In the genomic region with DNA sequence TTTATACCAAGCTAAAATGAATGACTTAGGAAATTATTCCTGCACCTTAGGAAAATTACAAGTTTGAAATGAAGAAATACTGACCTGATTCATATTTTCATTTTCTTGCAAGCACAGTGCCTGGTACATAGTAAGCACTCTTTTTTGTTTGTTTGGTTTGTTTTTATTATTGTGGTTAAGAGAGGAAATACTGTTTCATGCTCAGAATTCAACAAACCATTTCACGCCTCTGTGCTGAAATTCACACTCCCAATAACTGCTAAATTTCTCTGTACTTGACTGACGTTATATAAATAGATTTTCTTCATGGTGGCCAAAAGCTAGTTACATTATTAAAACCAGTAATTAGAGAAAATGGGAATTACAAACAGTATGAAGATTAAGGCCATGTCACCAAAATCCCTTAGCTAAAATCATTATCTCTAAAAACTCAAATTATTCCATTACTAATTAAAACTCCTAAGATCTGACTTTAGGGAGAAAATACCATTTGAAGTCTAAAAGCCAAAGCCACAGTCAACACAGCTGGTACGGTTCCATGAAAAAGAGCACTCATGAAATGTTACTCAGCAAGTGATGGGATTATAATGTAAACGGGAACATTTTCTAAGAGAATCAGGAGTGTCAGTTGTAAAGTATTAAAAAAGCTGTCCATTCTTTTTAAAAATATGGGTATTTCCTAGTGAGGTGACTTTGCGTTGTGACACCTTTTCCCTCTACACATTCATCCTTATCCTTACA, we compare ENCODE assay signal across 13 cellular contexts.
A peak's percentile ranks its signal among the peaks of the same experiment; 100 is the strongest.
DNase-seq lines count a peak whose midpoint lies in the region; ATAC-seq and TF ChIP-seq lines count a peak whose summit lies in the region.
"Had no signal": no experiment of that assay in that cellular context is flagged by ENCODE, and none has a peak within 500 bp of the region (broad histone marks: within the 10 kb centered on the region; RNA-seq: fewer than 3 reads in every experiment).

No MANE protein-coding gene starts in this region.

- H3K4me3 Mint-ChIP-seq in CD4-positive, CD25-positive, alpha-beta regulatory T cell: no peak overlapping the region
- H3K4me3 Mint-ChIP-seq: nephron progenitor cell had no signal

- CTCF ChIA-PET in A673 (lab: Charles Lee): no interaction called here

- H3K4me3 ChIP-seq in CD4-positive, CD25-positive, alpha-beta regulatory T cell (ENCODE audit: low read depth, low read length): peak overlapping the region; percentile 2
- no peak overlapping the region for H3K4me3 ChIP-seq in A673 (ENCODE audit: low read depth, low read length, poor library complexity, severe bottlenecking)

- BruUV-seq in A673 (replicated peaks; lab: Mats Ljungman, UMichigan): no TSS peak

- DNase-seq in CD4-positive, CD25-positive, alpha-beta regulatory T cell: no peak
- DNase-seq in M059J (ENCODE audit: low read depth) (peak; percentile 52), A673 (ENCODE audit: low spot score) (no peak), NCI-H526 (lab: John Stamatoyannopoulos, UW) (no peak), AG08395 (ENCODE audit: low spot score) (no peak), SW480 (ENCODE audit: low spot score) (no peak)
- DNase-seq: DMS79 treated with DMSO at 0.1 percent for 48 hours, kidney, nephron progenitor cell, RPMI8226 had no signal

- H3K9me3 Mint-ChIP-seq in CD4-positive, CD25-positive, alpha-beta regulatory T cell: peaks cover 0 to 3% (median 0%) of the 10 kb centered on the region in 7 donors

- POLR2A ChIA-PET in A673 (lab: Charles Lee; ENCODE audit: low non-redundant PET): no interaction called here

- H3K27ac Mint-ChIP-seq in CD4-positive, CD25-positive, alpha-beta regulatory T cell: no peak overlapping the region
- H3K27ac Mint-ChIP-seq: nephron progenitor cell had no signal

- no peaks in the 10 kb centered on the region for H3K9me3 ChIP-seq in CD4-positive, CD25-positive, alpha-beta regulatory T cell (ENCODE audit: control insufficient read depth in 2 of 2, low read length in 2 of 2)
- no peaks in the 10 kb centered on the region for H3K9me3 ChIP-seq in A673 (ENCODE audit: low read depth, low read length, poor library complexity, severe bottlenecking)

- no peak overlapping the region for H3K27ac ChIP-seq in CD4-positive, CD25-positive, alpha-beta regulatory T cell (ENCODE audit: insufficient read depth, low read length, poor library complexity, severe bottlenecking)
- no peak overlapping the region for H3K27ac ChIP-seq in A673 (ENCODE audit: low read depth, low read length, poor library complexity, severe bottlenecking)
- H3K27ac ChIP-seq: foreskin keratinocyte had no signal

- no peaks in the 10 kb centered on the region for H3K4me1 ChIP-seq in CD4-positive, CD25-positive, alpha-beta regulatory T cell (ENCODE audit: control insufficient read depth, insufficient read depth, low read length, poor library complexity, severe bottlenecking)
- no peaks in the 10 kb centered on the region for H3K4me1 ChIP-seq in A673 (ENCODE audit: insufficient read depth, low read length, poor library complexity, severe bottlenecking)

- peaks cover 0 to 7% (median 4%) of the 10 kb centered on the region in 4 donors for H3K4me1 Mint-ChIP-seq in CD4-positive, CD25-positive, alpha-beta regulatory T cell

- H3K27me3 ChIP-seq in CD4-positive, CD25-positive, alpha-beta regulatory T cell (ENCODE audit: control insufficient read depth, insufficient read depth, low read length): no peaks in the 10 kb centered on the region
- no peaks in the 10 kb centered on the region for H3K27me3 ChIP-seq in A673 (replicated peaks; ENCODE audit: insufficient read depth, low read depth, low read length, poor library complexity)
- H3K27me3 ChIP-seq: foreskin keratinocyte had no signal

- H3K36me3 ChIP-seq in CD4-positive, CD25-positive, alpha-beta regulatory T cell (ENCODE audit: control insufficient read depth, insufficient read depth, low read length): no peaks in the 10 kb centered on the region
- no peaks in the 10 kb centered on the region for H3K36me3 ChIP-seq in A673 (ENCODE audit: insufficient read depth, low read length, poor library complexity, severe bottlenecking)

- TF ChIP-seq CTCF in A673 (conservative IDR thresholded peaks at IDR 0.05; ENCODE audit: low read depth, low read length): no peak

- intact Hi-C loops in A673 (cut with micrococcal nuclease; ENCODE audit: unreplicated experiment): no loop called here

- no peak for ATAC-seq in CD4-positive, CD25-positive, alpha-beta regulatory T cell (ENCODE audit: low read depth in 2 of 2)
- peak; percentile 46 for ATAC-seq in GM19328 (IDR thresholded peaks at IDR 0.05; ENCODE audit: unreplicated experiment)
- peak; percentile 44 for ATAC-seq in HG02840 (IDR thresholded peaks at IDR 0.05; ENCODE audit: low FRiP score, unreplicated experiment)

- H3K27me3 Mint-ChIP-seq in CD4-positive, CD25-positive, alpha-beta regulatory T cell: no peaks in the 10 kb centered on the region

- H3K36me3 Mint-ChIP-seq in CD4-positive, CD25-positive, alpha-beta regulatory T cell: no peaks in the 10 kb centered on the region

Comparison
In these comparisons a context has a peak if more than half of its experiments do, and no peak if none do; other contexts are left out.
1. ATAC-seq: peak in GM19328 (single experiment) and HG02840 (single experiment); none in CD4-positive, CD25-positive, alpha-beta regulatory T cell (0 of 2).